9 cellular contexts compared by ENCODE assay signal in genomic region chr11:27722117-27722844, GRCh38. TPM values are rescaled to one million over a fixed set of nuclear protein-coding genes. Genes with fewer than 3 reads are reported as not detected.
A peak's percentile ranks its signal among the peaks of the same experiment; 100 is the strongest.
DNase-seq lines count a peak whose midpoint lies in the region; ATAC-seq, FAIRE-seq and TF ChIP-seq lines count a peak whose summit lies in the region.
"Had no signal": no experiment of that assay in that cellular context is flagged by ENCODE, and none has a peak within 500 bp of the region (broad histone marks: within the 10 kb centered on the region; RNA-seq: fewer than 3 reads in every experiment).

No MANE protein-coding gene starts in this region.

- TF ChIP-seq POLR2A in H1 (IDR thresholded peaks at IDR 0.05; ENCODE audit: control extremely low read depth in 1 of 2, low read depth in 2 of 2, low read length in 2 of 2), result 0 out of 3 replicates have a peak, but pooled peaks of 1 of the 2 experiments have one; percentile 50

- H3K4me3 ChIP-seq in H1 (ENCODE audit: extremely low read depth in 1 of 4, insufficient read depth in 2 of 4, low read depth in 3 of 4, low read length in 4 of 4), result peak overlapping the region; percentile 53 to 74 (median 64)
- peak overlapping the region in 3 of 4 donors; percentile 14 to 48 (median 26) for H3K4me3 ChIP-seq in pancreas

- WGBS in H1 (ENCODE audit: extremely low coverage in 1 of 2, insufficient coverage in 1 of 2, insufficient read length in 1 of 2, insufficient replicate concordance in 2 of 2, low coverage in 1 of 2, low lambda C conversion rate in 2 of 2, missing lambda C conversion rate in 1 of 2), 2 experiments, result 1% methylated on average over 43 of the region's 52 CpGs; no CpG with 5 or more reads in 1 of the 2 experiments
- 2 to 3% methylated on average over 41 to 52 of the region's 52 CpGs for WGBS in pancreas, 2 donors

- H3K9me3 Mint-ChIP-seq in activated CD4-positive, alpha-beta T cell treated with anti-CD3 and anti-CD28 coated beads, Interleukin-2, amount 10 ng/mL, durations not matched to agents 24 days and 14 days, result peaks cover 18% of the 10 kb centered on the region
- peaks cover 20 to 46% (median 33%) of the 10 kb centered on the region in 6 donors for H3K9me3 Mint-ChIP-seq in immature natural killer cell

- H3K4me3 Mint-ChIP-seq in activated CD4-positive, alpha-beta T cell treated with anti-CD3 and anti-CD28 coated beads, Interleukin-2, amount 10 ng/mL, durations not matched to agents 24 days and 14 days, result peak overlapping the region; percentile 19
- no peak overlapping the region for H3K4me3 Mint-ChIP-seq in immature natural killer cell

- H3K27me3 ChIP-seq in H1 (replicated peaks in 1 of 4; ENCODE audit: control insufficient read depth in 3 of 4, extremely low read depth in 1 of 4, insufficient read depth in 3 of 4, low read length in 3 of 4), result peaks cover 7 to 29% (median 25%) of the 10 kb centered on the region in 4 experiments
- H3K27me3 ChIP-seq in pancreas, result peaks cover 3 to 35% (median 7%) of the 10 kb centered on the region in 4 donors

- peak overlapping the region; percentile 7 for H4K5ac ChIP-seq in H1 (ENCODE audit: insufficient read length, low read depth, low read length)

- H3K27ac Mint-ChIP-seq in activated CD4-positive, alpha-beta T cell treated with anti-CD3 and anti-CD28 coated beads, Interleukin-2, amount 10 ng/mL, durations not matched to agents 24 days and 14 days, result no peak overlapping the region
- no peak overlapping the region for H3K27ac Mint-ChIP-seq in immature natural killer cell

- peak overlapping the region; percentile 73; the same call in 1 of the 2 replicates for H4K8ac ChIP-seq in H1 (ENCODE audit: extremely low read depth, insufficient read depth, low read length)

- peak overlapping the region; percentile 96 for H2BK12ac ChIP-seq in H1 (ENCODE audit: low read depth, low read length)

- no peak for TF ChIP-seq CTCF in H1 (IDR thresholded peaks at IDR 0.05; ENCODE audit: control extremely low read depth in 1 of 3, insufficient read depth in 1 of 3, low read depth in 1 of 3, low read length in 3 of 3)
- no peak for TF ChIP-seq CTCF in pancreas (IDR thresholded peaks at IDR 0.05)

- H3K23me2 ChIP-seq in H1 (ENCODE audit: low read depth, low read length), result peaks cover 36% of the 10 kb centered on the region

- peak overlapping the region in 3 of 4 experiments; percentile 39 to 49 (median 39); a peak in 6 of 7 replicates for H3K9ac ChIP-seq in H1 (replicated peaks in 1 of 4; ENCODE audit: extremely low read depth in 1 of 4, low read depth in 3 of 4, low read length in 3 of 4)

- no peak overlapping the region for H3K23ac ChIP-seq in H1 (ENCODE audit: insufficient read length)

- no peak for TF ChIP-seq RAD21 in H1 (IDR thresholded peaks at IDR 0.05 in 1 of 2, conservative IDR thresholded peaks at IDR 0.05 in 1 of 2; ENCODE audit: low read depth in 2 of 2, low read length in 2 of 2)

- H2BK5ac ChIP-seq in H1 (ENCODE audit: low read depth, low read length), result no peak overlapping the region; the same call in 1 of the 2 replicates

- H2AFZ ChIP-seq in H1 (ENCODE audit: low read length), result peak overlapping the region; percentile 37; the same call in 1 of the 2 replicates

- no peak for FAIRE-seq in H1 (lab: Jason Lieb, UNC)
- FAIRE-seq in pancreas (lab: Jason Lieb, UNC), result no peak
- FAIRE-seq: G401.6 had no signal

- peak; percentile 54 for DNase-seq in activated CD4-positive, alpha-beta T cell treated with anti-CD3 and anti-CD28 coated beads, Interleukin-2, amount 10 ng/mL, durations not matched to agents 24 days and 14 days
- no peak for DNase-seq in activated CD4-positive, alpha-beta T cell treated with anti-CD3 and anti-CD28 coated beads for 1 hour
- peak; percentile 55 to 62 for DNase-seq in NCI-H1930 (lab: John Stamatoyannopoulos, UW)
- DNase-seq in H1 (ENCODE audit: low read depth in 1 of 2, low spot score in 2 of 2), result peak in 1 of 2 experiments; percentile 81
- DNase-seq in pancreas, result peak in 2 of 6 donors; percentile 63 to 70
- no peak for DNase-seq in NCI-H2227 (lab: John Stamatoyannopoulos, UW; ENCODE audit: unreplicated experiment)
- no peak for DNase-seq in immature natural killer cell
- no peak for DNase-seq in globus pallidus (ENCODE audit: low spot score)

- H3K36me3 Mint-ChIP-seq in activated CD4-positive, alpha-beta T cell treated with anti-CD3 and anti-CD28 coated beads, Interleukin-2, amount 10 ng/mL, durations not matched to agents 24 days and 14 days (ENCODE audit: low read depth), result peaks cover 4% of the 10 kb centered on the region
- peaks cover 4 to 9% (median 7%) of the 10 kb centered on the region in 3 donors for H3K36me3 Mint-ChIP-seq in immature natural killer cell

- H3K27ac ChIP-seq in H1 (ENCODE audit: low read depth, low read length), result no peak overlapping the region
- H3K27ac ChIP-seq in pancreas, result no peak overlapping the region

- no peaks in the 10 kb centered on the region for H3K79me2 ChIP-seq in H1 (ENCODE audit: control insufficient read depth in 1 of 2, insufficient read depth in 2 of 2, low read length in 2 of 2)

- peak overlapping the region; percentile 93 for H3K18ac ChIP-seq in H1 (ENCODE audit: extremely low read depth, low read length)

- H3K56ac ChIP-seq in H1 (replicated peaks; ENCODE audit: insufficient read length, low read depth, low read length), result no peak overlapping the region

- H2BK120ac ChIP-seq in H1 (replicated peaks; ENCODE audit: low read depth, low read length), result no peak overlapping the region

- H3K4me1 ChIP-seq in H1 (replicated peaks in 1 of 4; ENCODE audit: control insufficient read depth in 3 of 4, insufficient read depth in 4 of 4, low read length in 3 of 4) (peaks cover 5 to 10% (median 9%) of the 10 kb centered on the region in 4 experiments), pancreas (peaks cover 0 to 14% (median 0%) of the 10 kb centered on the region in 3 donors)

- H4K20me1 ChIP-seq in H1 (replicated peaks in 1 of 2; ENCODE audit: control insufficient read depth in 1 of 2, insufficient read depth in 2 of 2, low read length in 2 of 2), result peaks cover 0 to 4% of the 10 kb centered on the region in 2 experiments

- ATAC-seq in pancreas, result peak in 3 of 4 donors; percentile 12 to 31 (median 17)

- H3K4me2 ChIP-seq in H1 (ENCODE audit: insufficient read depth in 1 of 2, low read depth in 2 of 2, low read length in 2 of 2), result peak overlapping the region; percentile 94 to 97

- no peak overlapping the region for H3K14ac ChIP-seq in H1 (ENCODE audit: insufficient read length)

- no peaks in the 10 kb centered on the region for H3K9me3 ChIP-seq in H1 (ENCODE audit: insufficient read depth in 2 of 2, low read depth in 1 of 2, low read length in 1 of 2)
- no peaks in the 10 kb centered on the region for H3K9me3 ChIP-seq in pancreas

- peaks cover 57% of the 10 kb centered on the region for H3K27me3 Mint-ChIP-seq in activated CD4-positive, alpha-beta T cell treated with anti-CD3 and anti-CD28 coated beads, Interleukin-2, amount 10 ng/mL, durations not matched to agents 24 days and 14 days
- peaks cover 19 to 21% (median 20%) of the 10 kb centered on the region in 3 donors for H3K27me3 Mint-ChIP-seq in immature natural killer cell (ENCODE audit: low read depth in 3 of 3)

- intact Hi-C loops in activated CD4-positive, alpha-beta T cell treated with anti-CD3 and anti-CD28 coated beads, Interleukin-2, amount 10 ng/mL, durations not matched to agents 24 days and 14 days (cut with micrococcal nuclease), result no loop called here
- intact Hi-C loops in pancreas (cut with DNase I), result no loop called here

- no peaks in the 10 kb centered on the region for H3K79me1 ChIP-seq in H1 (ENCODE audit: low read depth, low read length)

- H2BK15ac ChIP-seq in H1 (ENCODE audit: low read length), result peak overlapping the region; percentile 84; the same call in 1 of the 2 replicates

- 0 out of 2 replicates have a peak overlapping the region, but pooled peaks have one; percentile 43 for H2BK20ac ChIP-seq in H1 (ENCODE audit: low read length)

- H4K91ac ChIP-seq in H1 (replicated peaks; ENCODE audit: insufficient read length, low read length), result no peak overlapping the region

- 0 out of 3 replicates have a peak, but pooled peaks of 1 of the 2 experiments have one; percentile 28 for TF ChIP-seq EP300 in H1 (IDR thresholded peaks at IDR 0.05; ENCODE audit: borderline replicate concordance in 1 of 2, low read depth in 2 of 2, low read length in 2 of 2)

- CTCF ChIA-PET in H1 (lab: Charles Lee; ENCODE audit: partially characterized antibody), result interaction anchor here (0.9 to 11.2 kb wide), 4 partner anchors 11 to 536 kb away, joined by 3 to 223 read pairs (median 3); partner anchors contain the start of gene BDNF

- POLR2A ChIA-PET in H1 (lab: Charles Lee; ENCODE audit: partially characterized antibody), result interaction anchor here (0.8 to 9.1 kb wide), 9 partner anchors 13 to 388 kb away, joined by 3 to 191 read pairs (median 3); partner anchors contain the start of genes BDNF and LIN7C

- no peak overlapping the region for H3K4ac ChIP-seq in H1 (replicated peaks; ENCODE audit: insufficient read length, low read depth, low read length)

- no peaks in the 10 kb centered on the region for H3K4me1 Mint-ChIP-seq in activated CD4-positive, alpha-beta T cell treated with anti-CD3 and anti-CD28 coated beads, Interleukin-2, amount 10 ng/mL, durations not matched to agents 24 days and 14 days
- peaks cover 0 to 1% of the 10 kb centered on the region in 2 donors for H3K4me1 Mint-ChIP-seq in immature natural killer cell

- H2AK5ac ChIP-seq in H1 (ENCODE audit: low read depth, low read length), result no peak overlapping the region

- H3K36me3 ChIP-seq in H1 (ENCODE audit: control insufficient read depth in 2 of 4, insufficient read depth in 4 of 4, low read length in 3 of 4) (no peaks in the 10 kb centered on the region), pancreas (no peaks in the 10 kb centered on the region)

TF ChIP-seq in H1, 55 proteins besides CTCF, POLR2A, EP300 and RAD21 (continues in another document):
- TF ChIP-seq ATF3 (IDR thresholded peaks at IDR 0.05; ENCODE audit: insufficient read depth, low read depth, low read length), result 0 out of 2 replicates have a peak, but pooled peaks have one; percentile 25

RNA-seq across cellular contexts. Expression of gene BDNF, which starts 22.0 kb away (rescaled TPM):
- total RNA-seq in activated CD4-positive, alpha-beta T cell treated with anti-CD3 and anti-CD28 coated beads, Interleukin-2, amount 10 ng/mL, durations not matched to agents 24 days and 14 days, result not detected in 2 replicates
- total RNA-seq in H1 (2021; fragmentation: NEBNext Ultra II Directional; extraction: Animal tissue kit (Norgen Biotek cat#: 25700)), result 5.4 and 6.0 TPM in 2 replicates
- 1.5 and 2.4 TPM in 2 replicates for polyA plus RNA-seq in H1 (2011; rRNA removed)
- 2.4 TPM for polyA plus RNA-seq in H1 (2011; cell fraction: cytosol; rRNA removed)
- polyA plus RNA-seq in H1 (2011; cell fraction: nucleus; rRNA removed), result 2.4 TPM
- 3.5 to 5.7 TPM (median 4.2 TPM) in 4 replicates for polyA plus RNA-seq in H1 (2012, experiment 1 of 2)
- polyA plus RNA-seq in H1 (2012, experiment 2 of 2), result 1.4 TPM
- polyA plus RNA-seq in H1 (2013, experiment 1 of 2), result 4.3 TPM
- 4.9 TPM for polyA plus RNA-seq in H1 (2013, experiment 2 of 2)
- 4.7 and 5.4 TPM in 2 replicates for polyA minus RNA-seq in H1 (2011; rRNA and poly(A)+ RNA removed)
- 3.2 TPM for polyA minus RNA-seq in H1 (2011; cell fraction: cytosol; rRNA and poly(A)+ RNA removed)
- 7.3 TPM for polyA minus RNA-seq in H1 (2011; cell fraction: nucleus; rRNA and poly(A)+ RNA removed)
- total RNA-seq in pancreas, result under 1 TPM; 0.04 to 0.09 (median 0.07) TPM
- under 1 TPM; 0.12 to 0.15 TPM for polyA plus RNA-seq in pancreas
- polyA plus RNA-seq in immature natural killer cell, result not detected

Comparison
In these comparisons a context has a peak if more than half of its experiments do, and no peak if none do; other contexts are left out.
1. DNase-seq: peak in activated CD4-positive, alpha-beta T cell treated with anti-CD3 and anti-CD28 coated beads, Interleukin-2, amount 10 ng/mL, durations not matched to agents 24 days and 14 days (single experiment) and NCI-H1930 (2 of 2); none in activated CD4-positive, alpha-beta T cell treated with anti-CD3 and anti-CD28 coated beads for 1 hour (single experiment), NCI-H2227 (single experiment), immature natural killer cell (0 of 3) and globus pallidus (single experiment).